ENCODE assay signal across 8 cellular contexts in the genomic region with DNA sequence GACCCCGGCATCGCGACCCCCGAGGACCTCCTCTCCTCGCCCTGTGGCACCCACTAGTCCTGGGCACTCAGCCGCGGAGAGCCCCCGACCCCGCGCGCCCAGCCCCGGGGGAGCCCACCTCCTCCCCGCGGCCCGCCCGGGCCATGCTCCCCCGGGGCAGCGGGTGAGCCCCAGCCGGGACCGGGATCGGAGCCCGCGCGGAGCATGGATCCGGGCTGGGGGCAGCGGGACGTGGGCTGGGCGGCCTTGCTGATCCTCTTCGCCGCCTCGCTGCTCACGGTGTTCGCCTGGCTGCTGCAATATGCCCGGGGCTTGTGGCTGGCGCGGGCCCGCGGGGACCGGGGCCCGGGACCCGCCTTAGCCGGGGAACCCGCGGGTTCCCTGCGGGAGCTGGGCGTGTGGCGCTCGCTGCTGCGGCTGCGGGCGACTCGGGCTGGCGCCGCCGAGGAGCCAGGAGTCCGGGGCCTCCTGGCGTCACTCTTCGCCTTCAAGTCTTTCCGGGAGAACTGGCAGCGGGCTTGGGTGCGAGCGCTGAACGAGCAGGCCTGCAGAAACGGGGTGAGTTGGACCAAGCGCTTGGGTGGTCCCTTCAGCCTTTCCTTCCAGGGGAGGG.
A peak's percentile ranks its signal among the peaks of the same experiment; 100 is the strongest.
DNase-seq lines count a peak whose midpoint lies in the region; ATAC-seq lines count a peak whose summit lies in the region.

No MANE protein-coding gene starts in this region.

- peaks cover 24% of the 10 kb centered on the region for H3K27me3 ChIP-seq in iPS-20b (ENCODE audit: insufficient read depth, low read length)

- peaks cover 46% of the 10 kb centered on the region for H3K4me1 Mint-ChIP-seq in stimulated activated naive CD8-positive, alpha-beta T cell treated with anti-CD3 and anti-CD28 coated beads, Interleukin-15, Interleukin-2, amounts not matched to agents 100 ng/mL and 50 ng/mL, for 24 hours (ENCODE audit: low read depth)

- H3K27ac ChIP-seq in angular gyrus (ENCODE audit: low read depth, low read length) (peak overlapping the region; percentile 60), iPS-20b (ENCODE audit: low read length) (no peak overlapping the region)

- H3K4me3 ChIP-seq in iPS-20b (ENCODE audit: low read length): peak overlapping the region; percentile 67

- peaks cover 23% of the 10 kb centered on the region for H3K36me3 Mint-ChIP-seq in stimulated activated naive CD8-positive, alpha-beta T cell treated with anti-CD3 and anti-CD28 coated beads, Interleukin-15, Interleukin-2, amounts not matched to agents 100 ng/mL and 50 ng/mL, for 24 hours (ENCODE audit: low read depth)

- H3K27me3 Mint-ChIP-seq in stimulated activated naive CD8-positive, alpha-beta T cell treated with anti-CD3 and anti-CD28 coated beads, Interleukin-15, Interleukin-2, amounts not matched to agents 100 ng/mL and 50 ng/mL, for 24 hours: no peaks in the 10 kb centered on the region

- no peaks in the 10 kb centered on the region for H3K9me3 ChIP-seq in iPS-20b (ENCODE audit: insufficient read depth, low read depth, low read length)

- peaks cover 10% of the 10 kb centered on the region; the same call in 1 of the 2 replicates for H3K4me1 ChIP-seq in iPS-20b (ENCODE audit: insufficient read depth, low read length)

- peak overlapping the region; percentile 37; the same call in 1 of the 2 replicates for H3K9ac ChIP-seq in iPS-20b (ENCODE audit: low read depth, low read length)

- DNase-seq in AG20443 (ENCODE audit: low spot score) (peak; percentile 42), NCI-H2107 (lab: John Stamatoyannopoulos, UW) (no peak), NCI-H774 (lab: John Stamatoyannopoulos, UW) (no peak)

- ATAC-seq in GM19035 (IDR thresholded peaks at IDR 0.05; ENCODE audit: unreplicated experiment) (peak; percentile 32), HG03432 (IDR thresholded peaks at IDR 0.05; ENCODE audit: unreplicated experiment) (peak; percentile 33)

- peak overlapping the region; percentile 93 for H3K4me3 Mint-ChIP-seq in stimulated activated naive CD8-positive, alpha-beta T cell treated with anti-CD3 and anti-CD28 coated beads, Interleukin-15, Interleukin-2, amounts not matched to agents 100 ng/mL and 50 ng/mL, for 24 hours

- no peaks in the 10 kb centered on the region for H3K9me3 Mint-ChIP-seq in stimulated activated naive CD8-positive, alpha-beta T cell treated with anti-CD3 and anti-CD28 coated beads, Interleukin-15, Interleukin-2, amounts not matched to agents 100 ng/mL and 50 ng/mL, for 24 hours

- H3K27ac Mint-ChIP-seq in stimulated activated naive CD8-positive, alpha-beta T cell treated with anti-CD3 and anti-CD28 coated beads, Interleukin-15, Interleukin-2, amounts not matched to agents 100 ng/mL and 50 ng/mL, for 24 hours: peak overlapping the region; percentile 83

- H3K36me3 ChIP-seq in iPS-20b (ENCODE audit: insufficient read depth, low read depth, low read length): no peaks in the 10 kb centered on the region
